In genomic region chr1:1169429-1170214, GRCh38 we compare ENCODE assay signal across 23 cellular contexts. TPM values are rescaled to one million over a fixed set of nuclear protein-coding genes. Genes with fewer than 3 reads are reported as not detected.
A peak's percentile ranks its signal among the peaks of the same experiment; 100 is the strongest.
DNase-seq lines count a peak whose midpoint lies in the region; ATAC-seq and TF ChIP-seq lines count a peak whose summit lies in the region.
"Had no signal": no experiment of that assay in that cellular context is flagged by ENCODE, and none has a peak within 500 bp of the region (broad histone marks: within the 10 kb centered on the region; RNA-seq: fewer than 3 reads in every experiment).

No MANE protein-coding gene starts in this region.

- peak overlapping the region in 1 of 2 donors; percentile 25 for H3K4me3 Mint-ChIP-seq in effector memory CD8-positive, alpha-beta T cell
- H3K4me3 Mint-ChIP-seq: activated T-helper 17 cell treated with anti-CD3 and anti-CD28 coated beads, Interleukin-2, amount 50 U/mL, for 72 hours had no signal

- H3K27ac ChIP-seq in right atrium auricular region, result no peak overlapping the region
- no peak overlapping the region for H3K27ac ChIP-seq in lower lobe of right lung
- H3K27ac ChIP-seq in thyroid gland, result no peak overlapping the region
- H3K27ac ChIP-seq: cardiac muscle cell, testis had no signal

- H3K9me3 ChIP-seq in right atrium auricular region (no peaks in the 10 kb centered on the region), lower lobe of right lung (no peaks in the 10 kb centered on the region), thyroid gland (no peaks in the 10 kb centered on the region)
- H3K9me3 ChIP-seq: testis had no signal

- H3K4me1 Mint-ChIP-seq in effector memory CD8-positive, alpha-beta T cell (ENCODE audit: low read depth in 2 of 2), result peaks cover 6 to 8% of the 10 kb centered on the region in 2 donors

- H3K27me3 Mint-ChIP-seq in effector memory CD8-positive, alpha-beta T cell, result peaks cover 18 to 29% of the 10 kb centered on the region in 2 donors
- H3K27me3 Mint-ChIP-seq: activated T-helper 17 cell treated with anti-CD3 and anti-CD28 coated beads, Interleukin-2, amount 50 U/mL, for 72 hours had no signal

- no peak for TF ChIP-seq POLR2A in thyroid gland (IDR thresholded peaks at IDR 0.05)

- DNase-seq in Right ventricle myocardium inferior (ENCODE audit: missing footprints) (peak; percentile 59), right atrium auricular region (ENCODE audit: low spot score) (no peak), ecto neural progenitor cell (ENCODE audit: low spot score) (peak; percentile 43), lower lobe of right lung (peak; percentile 40), GM10266 (ENCODE audit: extremely low spot score) (no peak), thyroid gland (no peak)
- DNase-seq in effector memory CD8-positive, alpha-beta T cell, result no peak
- DNase-seq: activated CD4-positive, CD25-positive, alpha-beta regulatory T cell treated with anti-CD3 and anti-CD28 coated beads, Interleukin-2, amount 50 U/mL, for 72 hours; CD4-positive, CD25-positive, alpha-beta regulatory T cell; GOT3; KG1; naive B cell; NCI-H1092; NCI-H2081 treated with DMSO at 0.1 percent for 48 hours; NCI-H526; stimulated activated CD4-positive, alpha-beta T cell treated with anti-CD3 and anti-CD28 coated beads, Interleukin-4, amount 100 ng/mL, for 4 hours; testis had no signal

- H3K4me1 ChIP-seq in right atrium auricular region, result peaks cover 0 to 9% of the 10 kb centered on the region in 2 donors
- H3K4me1 ChIP-seq in lower lobe of right lung, result peaks cover 8% of the 10 kb centered on the region
- peaks cover 0 to 9% of the 10 kb centered on the region in 2 donors for H3K4me1 ChIP-seq in thyroid gland
- H3K4me1 ChIP-seq: testis had no signal

- intact Hi-C loops in Right ventricle myocardium inferior (cut with DNase I) (no loop called here), lower lobe of right lung (cut with DNase I) (no loop called here), thyroid gland (cut with DNase I) (no loop called here)

- H3K9me3 Mint-ChIP-seq in effector memory CD8-positive, alpha-beta T cell, result no peaks in the 10 kb centered on the region
- H3K9me3 Mint-ChIP-seq: activated T-helper 17 cell treated with anti-CD3 and anti-CD28 coated beads, Interleukin-2, amount 50 U/mL, for 72 hours; CD4-positive, CD25-positive, alpha-beta regulatory T cell; naive B cell had no signal

- peaks cover 0 to 18% of the 10 kb centered on the region in 2 donors for H3K27me3 ChIP-seq in right atrium auricular region
- H3K27me3 ChIP-seq in lower lobe of right lung (ENCODE audit: low read depth), result peaks cover 59% of the 10 kb centered on the region
- no peaks in the 10 kb centered on the region for H3K27me3 ChIP-seq in thyroid gland
- H3K27me3 ChIP-seq: testis had no signal

- H3K36me3 ChIP-seq in right atrium auricular region (no peaks in the 10 kb centered on the region), lower lobe of right lung (no peaks in the 10 kb centered on the region), thyroid gland (no peaks in the 10 kb centered on the region)
- H3K36me3 ChIP-seq: cardiac muscle cell had no signal

- H3K27ac Mint-ChIP-seq in effector memory CD8-positive, alpha-beta T cell, result peak overlapping the region in 1 of 2 donors; percentile 17
- H3K27ac Mint-ChIP-seq: activated T-helper 17 cell treated with anti-CD3 and anti-CD28 coated beads, Interleukin-2, amount 50 U/mL, for 72 hours; CD4-positive, CD25-positive, alpha-beta regulatory T cell had no signal

- ATAC-seq in Right ventricle myocardium inferior (no peak), lower lobe of right lung (no peak), GM21367 (IDR thresholded peaks at IDR 0.05; ENCODE audit: unreplicated experiment) (no peak)
- no peak for ATAC-seq in effector memory CD8-positive, alpha-beta T cell (replicated peaks)
- ATAC-seq: activated T-helper 17 cell treated with anti-CD3 and anti-CD28 coated beads, Interleukin-2, amount 50 U/mL, for 72 hours had no signal

- TF ChIP-seq CTCF in right atrium auricular region (IDR thresholded peaks at IDR 0.05) (no peak), lower lobe of right lung (IDR thresholded peaks at IDR 0.05) (no peak), GM10266 (IDR thresholded peaks at IDR 0.05; ENCODE audit: control insufficient read depth, insufficient read depth, low read depth, missing control alignments) (no peak), thyroid gland (IDR thresholded peaks at IDR 0.05) (no peak)

- H3K4me3 ChIP-seq in right atrium auricular region (no peak overlapping the region), lower lobe of right lung (no peak overlapping the region), thyroid gland (replicated peaks in 1 of 3) (no peak overlapping the region)
- H3K4me3 ChIP-seq: cardiac muscle cell, smooth muscle cell, testis had no signal

- H3K36me3 Mint-ChIP-seq in effector memory CD8-positive, alpha-beta T cell (ENCODE audit: insufficient read depth), result no peaks in the 10 kb centered on the region
- H3K36me3 Mint-ChIP-seq: CD4-positive, CD25-positive, alpha-beta regulatory T cell; naive B cell had no signal

- WGBS in thyroid gland, 2 donors, result 74 to 80% methylated on average over 17 to 23 of the region's 32 CpGs

RNA-seq across cellular contexts. Expression of gene TTLL10, which starts 4.1 kb away (rescaled TPM):
- total RNA-seq in Right ventricle myocardium inferior (0.24 TPM), right atrium auricular region (not detected), lower lobe of right lung (6.6 TPM), thyroid gland (under 1 TPM in 2 of 4 donors, not detected in 2; 0.13 to 0.29 TPM)
- total RNA-seq: A172; cardiac muscle cell; CD4-positive, CD25-positive, alpha-beta regulatory T cell; lung microvascular endothelial cell; smooth muscle cell had no signal

RNA-seq across cellular contexts. Expression of gene TNFRSF18, which starts 36.8 kb away (rescaled TPM):
- total RNA-seq in Right ventricle myocardium inferior, result not detected
- total RNA-seq in right atrium auricular region, result under 1 TPM in 1 of 2 donors, not detected in 1; 0.55 TPM
- 0.47 TPM for total RNA-seq in lower lobe of right lung
- under 1 TPM in 2 of 4 donors, not detected in 2; 0.49 to 0.67 TPM for total RNA-seq in thyroid gland
- total RNA-seq: A172, cardiac muscle cell, testis had no signal

RNA-seq across cellular contexts. Expression of gene TNFRSF4, which starts 44.3 kb away (rescaled TPM):
- total RNA-seq in Right ventricle myocardium inferior, result 1.4 TPM
- under 1 TPM; 0.59 to 0.79 TPM for total RNA-seq in right atrium auricular region
- 3.0 TPM for total RNA-seq in lower lobe of right lung
- 1 to 10 TPM; 1.5 to 4.5 (median 3.2) TPM for total RNA-seq in thyroid gland
- total RNA-seq: A172, cardiac muscle cell, smooth muscle cell had no signal

RNA-seq across cellular contexts. Expression of gene C1orf159, which starts 53.7 kb away (rescaled TPM):
- 2.9 TPM for total RNA-seq in Right ventricle myocardium inferior
- 1 to 10 TPM; 4.4 to 4.6 TPM for total RNA-seq in right atrium auricular region
- 11.7 TPM for total RNA-seq in lower lobe of right lung
- total RNA-seq in thyroid gland, result 10 to 100 TPM; 10.3 to 27.6 (median 19.6) TPM

Comparison
In these comparisons a context has a peak if more than half of its experiments do, and no peak if none do; other contexts are left out.
1. DNase-seq: peak in Right ventricle myocardium inferior (single experiment), ecto neural progenitor cell (single experiment) and lower lobe of right lung (single experiment); none in right atrium auricular region (single experiment), GM10266 (single experiment), thyroid gland (0 of 2) and effector memory CD8-positive, alpha-beta T cell (0 of 3).